In the genomic region with DNA sequence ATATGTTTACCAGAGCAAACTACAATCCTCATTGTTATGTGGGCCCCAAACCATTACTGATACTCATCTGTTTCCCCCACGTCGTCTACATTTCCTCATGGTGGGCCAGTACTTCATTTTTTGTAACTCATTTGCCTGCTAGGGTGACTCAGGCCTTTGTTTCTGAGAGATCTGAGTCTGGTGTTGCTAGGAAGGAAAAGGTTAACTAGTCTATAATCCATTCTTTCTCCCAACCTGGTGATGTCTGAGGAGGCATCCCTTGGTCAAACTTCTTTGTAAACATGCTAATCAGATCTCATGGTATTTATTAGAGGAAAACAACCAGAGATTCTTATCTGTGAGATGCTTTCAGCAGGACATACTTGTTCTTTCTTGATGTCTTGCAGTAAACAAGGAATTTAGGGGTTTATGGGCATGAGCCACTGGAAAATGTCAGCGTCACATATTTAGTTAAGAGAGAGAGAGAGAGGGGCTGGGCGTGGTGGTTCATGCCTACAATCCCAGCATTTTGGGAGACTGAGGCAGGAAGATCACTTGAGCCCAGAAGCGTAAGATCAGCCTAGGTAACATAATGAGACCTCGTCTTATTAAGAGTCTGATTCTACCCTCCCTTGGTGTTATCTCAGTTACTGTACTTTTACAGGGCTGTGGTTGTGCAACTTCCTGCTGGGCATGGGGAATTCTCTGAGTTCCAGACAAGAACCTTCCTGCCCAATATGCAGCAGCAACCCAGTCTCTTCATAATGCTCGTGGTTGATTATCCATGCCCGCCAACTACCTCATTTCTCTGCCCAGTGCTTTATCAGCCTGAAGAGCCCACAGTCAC, we compare ENCODE assay signal across 16 cellular contexts. TPM values are rescaled to one million over a fixed set of nuclear protein-coding genes. Genes with fewer than 3 reads are reported as not detected.
DNase-seq lines count a peak whose midpoint lies in the region; TF ChIP-seq lines count a peak whose summit lies in the region.
"Had no signal": no experiment of that assay in that cellular context is flagged by ENCODE, and none has a peak within 500 bp of the region (broad histone marks: within the 10 kb centered on the region; RNA-seq: fewer than 3 reads in every experiment).

No MANE protein-coding gene starts in this region.

- H3K4me3 Mint-ChIP-seq in MCF 10A (ENCODE audit: unreplicated experiment), result no peak overlapping the region
- H3K4me3 Mint-ChIP-seq: CD4-positive, alpha-beta memory T cell had no signal

- CTCF ChIA-PET in mammary epithelial cell (lab: Charles Lee; ENCODE audit: low non-redundant PET), result no interaction called here
- CTCF ChIA-PET in MCF 10A (lab: Yijun Ruan, JAX), result interaction anchor here (0.6 kb wide), 1 partner anchor 99 kb away, joined by 3 read pairs; no protein-coding TSS in a partner anchor

- DNase-seq in mammary epithelial cell (peak; percentile 66), MCF 10A (ENCODE audit: unreplicated experiment) (no peak), adipocyte (ENCODE audit: low read depth) (peak; percentile 3), islet precursor cell (peak; percentile 81), NOMO-1 treated with DMSO at 0.1 percent for 48 hours (lab: John Stamatoyannopoulos, UW; ENCODE audit: unreplicated experiment) (no peak)
- no peak for DNase-seq in activated CD4-positive, alpha-beta T cell treated with anti-CD3 and anti-CD28 coated beads, Interleukin-2, amount 50 U/mL, for 1 hour
- DNase-seq in activated CD4-positive, CD25-positive, alpha-beta regulatory T cell (lab: John Stamatoyannopoulos, UW), result no peak
- DNase-seq: 8988T; activated naive CD4-positive, alpha-beta T cell treated with Interleukin-2 at 50 U/mL for 16 hours; brain microvascular endothelial cell; CD4-positive, alpha-beta memory T cell; KBM-7; NCI-H510A; Peyer's patch had no signal

- no peak overlapping the region for H3K27ac Mint-ChIP-seq in MCF 10A (ENCODE audit: low read depth, unreplicated experiment)
- H3K27ac Mint-ChIP-seq: CD4-positive, alpha-beta memory T cell had no signal

- no peaks in the 10 kb centered on the region for H3K36me3 Mint-ChIP-seq in MCF 10A (ENCODE audit: insufficient read depth, unreplicated experiment)
- H3K36me3 Mint-ChIP-seq: CD4-positive, alpha-beta memory T cell had no signal

- H3K36me3 ChIP-seq in mammary epithelial cell (ENCODE audit: insufficient read depth, low read length), result no peaks in the 10 kb centered on the region
- no peaks in the 10 kb centered on the region for H3K36me3 ChIP-seq in adipocyte (ENCODE audit: control insufficient read depth, insufficient read depth, low read length, severe bottlenecking)
- H3K36me3 ChIP-seq in subcutaneous abdominal adipose tissue (ENCODE audit: control insufficient read depth in 5 of 5, insufficient read depth in 5 of 5, low read length in 5 of 5), result no peaks in the 10 kb centered on the region
- H3K36me3 ChIP-seq: brain microvascular endothelial cell, Peyer's patch had no signal

- H3K9me3 ChIP-seq in mammary epithelial cell (replicated peaks; ENCODE audit: insufficient read depth, low read length) (peaks cover 13% of the 10 kb centered on the region), adipocyte (ENCODE audit: control insufficient read depth, low read length) (no peaks in the 10 kb centered on the region), subcutaneous abdominal adipose tissue (ENCODE audit: control insufficient read depth in 5 of 5, low read length in 5 of 5) (no peaks in the 10 kb centered on the region)
- H3K9me3 ChIP-seq: Peyer's patch had no signal

- TF ChIP-seq CTCF in mammary epithelial cell (conservative IDR thresholded peaks at IDR 0.05 in 1 of 2, IDR thresholded peaks at IDR 0.05 in 1 of 2; ENCODE audit: extremely low read depth in 1 of 2, insufficient read depth in 1 of 2, low read depth in 1 of 2, low read length in 2 of 2) (no peak), MCF 10A (IDR thresholded peaks at IDR 0.05; ENCODE audit: unreplicated experiment) (no peak)

- POLR2A ChIA-PET in MCF 10A (lab: Yijun Ruan, JAX), result no interaction called here

- BruUV-seq in mammary epithelial cell (replicated peaks; lab: Mats Ljungman, UMichigan), result no TSS peak
- BruUV-seq in MCF 10A (replicated peaks; lab: Mats Ljungman, UMichigan), result no TSS peak

- H3K4me2 ChIP-seq in mammary epithelial cell (ENCODE audit: insufficient read depth, low read depth, low read length), result no peak overlapping the region

- H3K4me1 ChIP-seq in mammary epithelial cell (ENCODE audit: insufficient read depth, low read length), result no peaks in the 10 kb centered on the region
- no peaks in the 10 kb centered on the region for H3K4me1 ChIP-seq in adipocyte (ENCODE audit: control insufficient read depth, insufficient read depth, low read length)
- peaks cover 0 to 26% (median 7%) of the 10 kb centered on the region in 5 donors for H3K4me1 ChIP-seq in subcutaneous abdominal adipose tissue (ENCODE audit: control insufficient read depth in 5 of 5, insufficient read depth in 5 of 5, low read length in 5 of 5)
- H3K4me1 ChIP-seq: Peyer's patch had no signal

- peaks cover 24% of the 10 kb centered on the region for H3K9me3 Mint-ChIP-seq in MCF 10A (ENCODE audit: unreplicated experiment)

- H3K27me3 Mint-ChIP-seq in MCF 10A (ENCODE audit: insufficient read depth, unreplicated experiment), result no peaks in the 10 kb centered on the region
- H3K27me3 Mint-ChIP-seq: CD4-positive, alpha-beta memory T cell had no signal

- H3K9ac ChIP-seq in mammary epithelial cell (ENCODE audit: insufficient read depth, low read length) (no peak overlapping the region), adipocyte (ENCODE audit: low read length) (no peak overlapping the region), subcutaneous abdominal adipose tissue (ENCODE audit: low read length in 5 of 5) (no peak overlapping the region)

- H3K4me1 Mint-ChIP-seq in MCF 10A (ENCODE audit: insufficient read depth, unreplicated experiment), result no peaks in the 10 kb centered on the region

- no peaks in the 10 kb centered on the region for H3K79me2 ChIP-seq in mammary epithelial cell (ENCODE audit: insufficient read depth, low read length)

- dilution Hi-C loops in mammary epithelial cell (cut with HindIII; ENCODE audit: low sequenced_read_pairs), result no loop called here

- intact Hi-C loops in mammary epithelial cell (cut with micrococcal nuclease) (no loop called here), MCF 10A (cut with micrococcal nuclease) (no loop called here)

- H3K27ac ChIP-seq in mammary epithelial cell (ENCODE audit: insufficient read depth, low read depth, low read length) (no peak overlapping the region), subcutaneous abdominal adipose tissue (ENCODE audit: low read depth, low read length) (peak overlapping the region; percentile 49)
- H3K27ac ChIP-seq: brain microvascular endothelial cell, Peyer's patch had no signal

- H3K4me3 ChIP-seq in mammary epithelial cell (replicated peaks in 1 of 3; ENCODE audit: insufficient read depth in 1 of 3, low read depth in 2 of 3, low read length in 3 of 3) (no peak overlapping the region), adipocyte (ENCODE audit: low read length) (no peak overlapping the region), subcutaneous abdominal adipose tissue (ENCODE audit: low read depth in 1 of 5, low read length in 5 of 5) (no peak overlapping the region)
- H3K4me3 ChIP-seq: Peyer's patch had no signal

- H3K27me3 ChIP-seq in mammary epithelial cell (ENCODE audit: insufficient read depth, low read length) (no peaks in the 10 kb centered on the region), adipocyte (replicated peaks; ENCODE audit: control insufficient read depth, insufficient read depth, low read length) (no peaks in the 10 kb centered on the region), subcutaneous abdominal adipose tissue (ENCODE audit: control insufficient read depth in 5 of 5, insufficient read depth in 4 of 5, low read length in 5 of 5) (no peaks in the 10 kb centered on the region)
- H3K27me3 ChIP-seq: brain microvascular endothelial cell, Peyer's patch had no signal

- in situ Hi-C loops in mammary epithelial cell (cut with MboI; ENCODE audit: low sequenced_read_pairs in 2 of 2), result no loop called here

- WGBS in mammary epithelial cell (ENCODE audit: low coverage, missing lambda C conversion rate), result 45% methylated on average over 8 of the region's 8 CpGs

- H2AFZ ChIP-seq in mammary epithelial cell (ENCODE audit: low read depth, low read length), result no peak overlapping the region

- H4K20me1 ChIP-seq in mammary epithelial cell (ENCODE audit: insufficient read depth, low read length), result no peaks in the 10 kb centered on the region

RNA-seq across cellular contexts. Expression of gene DPRX, which starts 9.7 kb away (rescaled TPM):
- not detected for total RNA-seq in mammary epithelial cell
- not detected for polyA plus RNA-seq in mammary epithelial cell
- polyA minus RNA-seq in mammary epithelial cell, result not detected
- not detected in 2 replicates for total RNA-seq in MCF 10A (2022)
- total RNA-seq: CD4-positive, alpha-beta memory T cell; kidney epithelial cell; Peyer's patch had no signal
- polyA plus RNA-seq: CD4-positive, alpha-beta memory T cell had no signal

Comparison
In these comparisons a context has a peak if more than half of its experiments do, and no peak if none do; other contexts are left out.
1. DNase-seq: peak in mammary epithelial cell (single experiment), adipocyte (single experiment) and islet precursor cell (single experiment); none in MCF 10A (single experiment), activated CD4-positive, alpha-beta T cell treated with anti-CD3 and anti-CD28 coated beads, Interleukin-2, amount 50 U/mL, for 1 hour (single experiment), activated CD4-positive, CD25-positive, alpha-beta regulatory T cell (0 of 4) and NOMO-1 treated with DMSO at 0.1 percent for 48 hours (single experiment).